2 cellular contexts compared by ENCODE assay signal in genomic region chr1:239428311-239428710, GRCh38.
TF ChIP-seq lines count a peak whose summit lies in the region.

No MANE protein-coding gene starts in this region.

TF ChIP-seq in SK-N-SH treated with all-trans-retinoic acid at 6 μM for 48 hours, 23 proteins besides CTCF, POLR2A, EP300 and RAD21 (continued from another document):
- TF ChIP-seq, protein P1, sequence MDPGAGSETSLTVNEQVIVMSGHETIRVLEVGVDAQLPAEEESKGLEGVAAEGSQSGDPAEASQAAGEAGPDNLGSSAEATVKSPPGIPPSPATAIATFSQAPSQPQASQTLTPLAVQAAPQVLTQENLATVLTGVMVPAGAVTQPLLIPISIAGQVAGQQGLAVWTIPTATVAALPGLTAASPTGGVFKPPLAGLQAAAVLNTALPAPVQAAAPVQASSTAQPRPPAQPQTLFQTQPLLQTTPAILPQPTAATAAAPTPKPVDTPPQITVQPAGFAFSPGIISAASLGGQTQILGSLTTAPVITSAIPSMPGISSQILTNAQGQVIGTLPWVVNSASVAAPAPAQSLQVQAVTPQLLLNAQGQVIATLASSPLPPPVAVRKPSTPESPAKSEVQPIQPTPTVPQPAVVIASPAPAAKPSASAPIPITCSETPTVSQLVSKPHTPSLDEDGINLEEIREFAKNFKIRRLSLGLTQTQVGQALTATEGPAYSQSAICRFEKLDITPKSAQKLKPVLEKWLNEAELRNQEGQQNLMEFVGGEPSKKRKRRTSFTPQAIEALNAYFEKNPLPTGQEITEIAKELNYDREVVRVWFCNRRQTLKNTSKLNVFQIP (CRISPR knock-in tag; IDR thresholded peaks at IDR 0.05; ENCODE audit: borderline replicate concordance, low read depth), result no peak
- no peak for TF ChIP-seq ZNF8 (CRISPR knock-in tag; IDR thresholded peaks at IDR 0.05)
- TF ChIP-seq ISL1 (CRISPR knock-in tag; IDR thresholded peaks at IDR 0.05), result no peak
TF ChIP-seq in SK-N-SH treated with all-trans-retinoic acid at 6 μM for 48 hours: peak in this region for 0.

TF ChIP-seq in SK-N-SH, 30 proteins besides CTCF, POLR2A, EP300 and RAD21 (continued from another document):
- TF ChIP-seq REST (IDR thresholded peaks at IDR 0.05; ENCODE audit: low read depth, low read length) (no peak), RCOR1 (IDR thresholded peaks at IDR 0.05; ENCODE audit: low read length) (no peak), EZH2phosphoT487 (IDR thresholded peaks at IDR 0.05; ENCODE audit: borderline replicate concordance, low read depth) (no peak), IRF3 (IDR thresholded peaks at IDR 0.05; ENCODE audit: low read depth, low read length) (no peak), NFIC (IDR thresholded peaks at IDR 0.05; ENCODE audit: borderline replicate concordance) (no peak)
